8 cellular contexts compared by ENCODE assay signal in genomic region chr1:227970076-227970995, GRCh38. TPM values are rescaled to one million over a fixed set of nuclear protein-coding genes. Genes with fewer than 3 reads are reported as not detected.
"Had no signal": no experiment of that assay in that cellular context is flagged by ENCODE, and none has a peak within 500 bp of the region (broad histone marks: within the 10 kb centered on the region; RNA-seq: fewer than 3 reads in every experiment).

No MANE protein-coding gene starts in this region.

RNA-seq across cellular contexts. Expression of gene WNT9A, which starts 22.6 kb away (rescaled TPM):
- total RNA-seq: OCI-LY7, SK-MEL-5 had no signal

RNA-seq across cellular contexts. Expression of gene WNT3A, which starts 36.5 kb away (rescaled TPM):
- total RNA-seq: K562, M059J, NCI-H460, OCI-LY7, Right ventricle myocardium inferior, RPMI7951, SJCRH30, SK-MEL-5 had no signal
- polyA plus RNA-seq: K562 had no signal
